22 cellular contexts compared by ENCODE assay signal in genomic region chr10:89659185-89660131, GRCh38. TPM values are rescaled to one million over a fixed set of nuclear protein-coding genes. Genes with fewer than 3 reads are reported as not detected.
DNase-seq lines count a peak whose midpoint lies in the region; ATAC-seq and TF ChIP-seq lines count a peak whose summit lies in the region.
"Had no signal": no experiment of that assay in that cellular context is flagged by ENCODE, and none has a peak within 500 bp of the region (broad histone marks: within the 10 kb centered on the region; RNA-seq: fewer than 3 reads in every experiment).

No MANE protein-coding gene starts in this region.

- H3K4me1 ChIP-seq in mesenchymal stem cell (ENCODE audit: control insufficient read depth, insufficient read depth, low read depth, low read length) (no peaks in the 10 kb centered on the region), lower lobe of right lung (no peaks in the 10 kb centered on the region), heart right ventricle (no peaks in the 10 kb centered on the region)
- H3K4me1 ChIP-seq: esophagus muscularis mucosa, left lung, pancreas, upper lobe of left lung had no signal

- no peak overlapping the region for H2AK5ac ChIP-seq in mesenchymal stem cell (ENCODE audit: low read length, severe bottlenecking)

- no peak overlapping the region for H2BK15ac ChIP-seq in mesenchymal stem cell (ENCODE audit: low read depth, poor library complexity, severe bottlenecking)

- no peaks in the 10 kb centered on the region for H3K9me3 Mint-ChIP-seq in activated naive CD4-positive, alpha-beta T cell treated with anti-CD3 and anti-CD28 coated beads, Interleukin-2, amount 10 ng/mL, durations not matched to agents 7 days and 5 days
- H3K9me3 Mint-ChIP-seq: activated CD4-positive, alpha-beta memory T cell treated with anti-CD3 and anti-CD28 coated beads, Interleukin-2, amount 10 ng/mL, durations not matched to agents 7 days and 5 days; activated T-cell treated with anti-CD3 and anti-CD28 coated beads, Interleukin-2, amount 50 U/mL, for 72 hours; dendritic cell treated with granulocyte-macrophage colony-stimulating factor and Interleukin-4, amounts not matched to agents 40 ng/mL and 50 ng/mL, for 4 days had no signal

- H3K27ac Mint-ChIP-seq in activated naive CD4-positive, alpha-beta T cell treated with anti-CD3 and anti-CD28 coated beads, Interleukin-2, amount 10 ng/mL, durations not matched to agents 7 days and 5 days = no peak overlapping the region
- H3K27ac Mint-ChIP-seq: activated CD4-positive, alpha-beta memory T cell treated with anti-CD3 and anti-CD28 coated beads, Interleukin-2, amount 10 ng/mL, durations not matched to agents 7 days and 5 days; activated T-cell treated with anti-CD3 and anti-CD28 coated beads, Interleukin-2, amount 50 U/mL, for 72 hours; dendritic cell treated with granulocyte-macrophage colony-stimulating factor and Interleukin-4, amounts not matched to agents 40 ng/mL and 50 ng/mL, for 4 days; stimulated activated naive B cell treated with anti-CD40 and anti-IgM and Interleukin-4, amounts not matched to agents 10 μg/mL and 1 μg/mL and 100 μg/mL, for 72 hours had no signal

- no peaks in the 10 kb centered on the region for H3K36me3 Mint-ChIP-seq in activated naive CD4-positive, alpha-beta T cell treated with anti-CD3 and anti-CD28 coated beads, Interleukin-2, amount 10 ng/mL, durations not matched to agents 7 days and 5 days

- no peak overlapping the region for H3K18ac ChIP-seq in mesenchymal stem cell (ENCODE audit: low read depth in 1 of 2, low read length in 2 of 2)

- CTCF ChIA-PET in activated naive CD4-positive, alpha-beta T cell treated with anti-CD3 and anti-CD28 coated beads, Interleukin-2, amount 10 ng/mL, durations not matched to agents 7 days and 5 days (lab: Charles Lee) = no interaction called here

- H3K27ac ChIP-seq in mesenchymal stem cell (ENCODE audit: low read length, poor library complexity, severe bottlenecking) (no peak overlapping the region), lower lobe of right lung (no peak overlapping the region), heart right ventricle (no peak overlapping the region)
- H3K27ac ChIP-seq: esophagus muscularis mucosa, left lung, pancreas, PC-9, upper lobe of left lung had no signal

- no peak overlapping the region for H4K91ac ChIP-seq in mesenchymal stem cell (ENCODE audit: low read length)

- no peak overlapping the region for H3K4ac ChIP-seq in mesenchymal stem cell (ENCODE audit: low read depth in 1 of 2, low read length in 2 of 2)

- H3K9me3 ChIP-seq in mesenchymal stem cell (ENCODE audit: control insufficient read depth, low read length) = no peaks in the 10 kb centered on the region
- no peaks in the 10 kb centered on the region for H3K9me3 ChIP-seq in lower lobe of right lung
- H3K9me3 ChIP-seq in heart right ventricle = peaks cover 0 to 10% (median 0%) of the 10 kb centered on the region in 11 donors
- H3K9me3 ChIP-seq: esophagus muscularis mucosa, left lung, pancreas, upper lobe of left lung had no signal

- ATAC-seq in lower lobe of right lung (no peak), HG03457 (IDR thresholded peaks at IDR 0.05; ENCODE audit: unreplicated experiment) (no peak), heart right ventricle (no peak)
- ATAC-seq: activated T-cell treated with anti-CD3 and anti-CD28 coated beads, Interleukin-2, amount 50 U/mL, for 72 hours; left lung; pancreas had no signal

- TF ChIP-seq CTCF in AG10803 (conservative IDR thresholded peaks at IDR 0.05; ENCODE audit: low read length) = no peak
- TF ChIP-seq CTCF in astrocyte of the spinal cord (IDR thresholded peaks at IDR 0.05; ENCODE audit: low read depth, low read length) = no peak
- TF ChIP-seq CTCF in lower lobe of right lung (IDR thresholded peaks at IDR 0.05) = no peak
- no peak for TF ChIP-seq CTCF in heart right ventricle (IDR thresholded peaks at IDR 0.05)

- H2AFZ ChIP-seq in mesenchymal stem cell (ENCODE audit: low read depth, low read length) = no peak overlapping the region
- H2AFZ ChIP-seq: PC-9 had no signal

- no peak overlapping the region for H2BK5ac ChIP-seq in mesenchymal stem cell (ENCODE audit: low read depth, low read length, poor library complexity, severe bottlenecking)

- H3K4me3 Mint-ChIP-seq in activated naive CD4-positive, alpha-beta T cell treated with anti-CD3 and anti-CD28 coated beads, Interleukin-2, amount 10 ng/mL, durations not matched to agents 7 days and 5 days = no peak overlapping the region
- H3K4me3 Mint-ChIP-seq: activated CD4-positive, alpha-beta memory T cell treated with anti-CD3 and anti-CD28 coated beads, Interleukin-2, amount 10 ng/mL, durations not matched to agents 7 days and 5 days; activated T-cell treated with anti-CD3 and anti-CD28 coated beads, Interleukin-2, amount 50 U/mL, for 72 hours; dendritic cell treated with granulocyte-macrophage colony-stimulating factor and Interleukin-4, amounts not matched to agents 40 ng/mL and 50 ng/mL, for 4 days; stimulated activated naive B cell treated with anti-CD40 and anti-IgM and Interleukin-4, amounts not matched to agents 10 μg/mL and 1 μg/mL and 100 μg/mL, for 72 hours had no signal

- H3K4me1 Mint-ChIP-seq in activated naive CD4-positive, alpha-beta T cell treated with anti-CD3 and anti-CD28 coated beads, Interleukin-2, amount 10 ng/mL, durations not matched to agents 7 days and 5 days = no peaks in the 10 kb centered on the region
- H3K4me1 Mint-ChIP-seq: activated CD4-positive, alpha-beta memory T cell treated with anti-CD3 and anti-CD28 coated beads, Interleukin-2, amount 10 ng/mL, durations not matched to agents 7 days and 5 days had no signal

- 97% methylated on average over 6 of the region's 9 CpGs for WGBS in mesenchymal stem cell
- 67 to 72% methylated on average over 9 of the region's 9 CpGs for WGBS in heart right ventricle, 2 donors

- DNase-seq in AG10803 (ENCODE audit: low read depth) = peak; percentile 84
- DNase-seq in HS-27A (ENCODE audit: low read depth) = peak; percentile 47
- peak; percentile 86 for DNase-seq in astrocyte of the spinal cord (ENCODE audit: low read depth, low spot score)
- DNase-seq in mesenchymal stem cell = no peak
- no peak for DNase-seq in lower lobe of right lung
- no peak for DNase-seq in activated naive CD4-positive, alpha-beta T cell treated with anti-CD3 and anti-CD28 coated beads, Interleukin-2, amount 10 ng/mL, durations not matched to agents 7 days and 5 days
- DNase-seq in heart right ventricle = no peak
- DNase-seq: activated CD4-positive, alpha-beta memory T cell treated with anti-CD3 and anti-CD28 coated beads, Interleukin-2, amount 10 ng/mL, durations not matched to agents 7 days and 5 days; activated T-cell treated with anti-CD3 and anti-CD28 coated beads, Interleukin-2, amount 50 U/mL, for 72 hours; amygdala; DMS 273 treated with DMSO at 0.1 percent for 48 hours; left lung; NCI-H1930; NCI-H524; pancreas; PC-9; stimulated activated naive B cell treated with anti-CD40 and anti-IgM and Interleukin-4, amounts not matched to agents 10 μg/mL and 1 μg/mL and 100 μg/mL, for 72 hours; upper lobe of left lung had no signal

- no peak overlapping the region for H4K8ac ChIP-seq in mesenchymal stem cell (ENCODE audit: low read length)

- intact Hi-C loops in lower lobe of right lung (cut with DNase I) = no loop called here
- intact Hi-C loops in heart right ventricle (cut with DNase I) = no loop called here

- H3K27me3 Mint-ChIP-seq in activated naive CD4-positive, alpha-beta T cell treated with anti-CD3 and anti-CD28 coated beads, Interleukin-2, amount 10 ng/mL, durations not matched to agents 7 days and 5 days = peaks cover 14% of the 10 kb centered on the region
- H3K27me3 Mint-ChIP-seq: dendritic cell treated with granulocyte-macrophage colony-stimulating factor and Interleukin-4, amounts not matched to agents 40 ng/mL and 50 ng/mL, for 4 days; stimulated activated naive B cell treated with anti-CD40 and anti-IgM and Interleukin-4, amounts not matched to agents 10 μg/mL and 1 μg/mL and 100 μg/mL, for 72 hours had no signal

- H3K36me3 ChIP-seq in mesenchymal stem cell (ENCODE audit: control insufficient read depth in 1 of 2, insufficient read depth in 2 of 2, low read depth in 1 of 2, low read length in 2 of 2) = no peaks in the 10 kb centered on the region
- no peaks in the 10 kb centered on the region for H3K36me3 ChIP-seq in lower lobe of right lung
- no peaks in the 10 kb centered on the region for H3K36me3 ChIP-seq in heart right ventricle
- H3K36me3 ChIP-seq: esophagus muscularis mucosa, left lung, pancreas, upper lobe of left lung had no signal

- no peak overlapping the region for H3K23ac ChIP-seq in mesenchymal stem cell (ENCODE audit: low read length in 2 of 2)

- peak overlapping the region; percentile 35 for H3K4me3 ChIP-seq in AG10803 (ENCODE audit: low read length)
- no peak overlapping the region for H3K4me3 ChIP-seq in astrocyte of the spinal cord (ENCODE audit: low read depth, low read length)
- peak overlapping the region in 1 of 2 experiments; percentile 44 for H3K4me3 ChIP-seq in mesenchymal stem cell (ENCODE audit: insufficient read depth in 1 of 2, low read depth in 1 of 2, low read length in 2 of 2)
- H3K4me3 ChIP-seq in lower lobe of right lung = no peak overlapping the region
- H3K4me3 ChIP-seq in heart right ventricle = no peak overlapping the region
- H3K4me3 ChIP-seq: esophagus muscularis mucosa, left lung, pancreas, PC-9, skin epidermis, upper lobe of left lung had no signal

- no peak overlapping the region for H2BK120ac ChIP-seq in mesenchymal stem cell (ENCODE audit: low read depth, low read length)

- no peaks in the 10 kb centered on the region for H3K79me1 ChIP-seq in mesenchymal stem cell (replicated peaks; ENCODE audit: low read length, poor library complexity, severe bottlenecking)

- no peak overlapping the region for H3K14ac ChIP-seq in mesenchymal stem cell (ENCODE audit: low read length in 2 of 2)

- H3K27me3 ChIP-seq in mesenchymal stem cell (ENCODE audit: control insufficient read depth in 1 of 2, insufficient read depth in 1 of 2, low read length in 2 of 2) (no peaks in the 10 kb centered on the region), lower lobe of right lung (ENCODE audit: low read depth) (no peaks in the 10 kb centered on the region), heart right ventricle (no peaks in the 10 kb centered on the region)
- H3K27me3 ChIP-seq: esophagus muscularis mucosa, left lung, pancreas, upper lobe of left lung had no signal

- peak overlapping the region; percentile 15 for H3K9ac ChIP-seq in mesenchymal stem cell (ENCODE audit: low read length)

- in situ Hi-C loops in astrocyte of the spinal cord (cut with HindIII; ENCODE audit: low sequenced_read_pairs) = no loop called here

- no peak overlapping the region for H3K4me2 ChIP-seq in mesenchymal stem cell (ENCODE audit: low read length, poor library complexity, severe bottlenecking)
- H3K4me2 ChIP-seq: PC-9 had no signal

- no peak overlapping the region for H2BK12ac ChIP-seq in mesenchymal stem cell (ENCODE audit: low read length in 2 of 2)

RNA-seq across cellular contexts. Expression of gene PANK1, which starts 14.4 kb away (rescaled TPM):
- polyA plus RNA-seq in mesenchymal stem cell (2013, experiment 1 of 2) = 6.9 TPM
- 7.7 TPM for polyA plus RNA-seq in mesenchymal stem cell (2013, experiment 2 of 2)
- total RNA-seq in lower lobe of right lung (8.2 TPM), heart right ventricle (10 to 100 TPM in 9 of 10 donors, 1 to 10 TPM in 1; 8.3 to 20.9 (median 16.8) TPM)
- polyA plus RNA-seq in heart right ventricle = 1 to 10 TPM; 4.0 to 6.4 TPM

RNA-seq across cellular contexts. Expression of gene KIF20B, which starts 41.9 kb away (rescaled TPM):
- polyA plus RNA-seq in mesenchymal stem cell (2013, experiment 1 of 2) = 4.0 TPM
- polyA plus RNA-seq in mesenchymal stem cell (2013, experiment 2 of 2) = 3.9 TPM
- 6.7 TPM for total RNA-seq in lower lobe of right lung
- 1 to 10 TPM; 1.5 to 8.5 (median 3.2) TPM for total RNA-seq in heart right ventricle
- under 1 TPM; 0.74 to 0.88 TPM for polyA plus RNA-seq in heart right ventricle

Comparison
In these comparisons a context has a peak if more than half of its experiments do, and no peak if none do; other contexts are left out.
1. DNase-seq: peak in AG10803 (single experiment), HS-27A (single experiment) and astrocyte of the spinal cord (single experiment); none in mesenchymal stem cell (single experiment), lower lobe of right lung (single experiment), activated naive CD4-positive, alpha-beta T cell treated with anti-CD3 and anti-CD28 coated beads, Interleukin-2, amount 10 ng/mL, durations not matched to agents 7 days and 5 days (single experiment) and heart right ventricle (0 of 2).